In genomic region chr10:60968504-60968903, GRCh38 we compare ENCODE assay signal across 1 cellular context.
TF ChIP-seq lines count a peak whose summit lies in the region.

No MANE protein-coding gene starts in this region.

TF ChIP-seq in K562, 482 proteins besides CTCF, POLR2A, EP300 and RAD21:
- TF ChIP-seq E4F1 (CRISPR knock-in tag; IDR thresholded peaks at IDR 0.05; ENCODE audit: borderline replicate concordance) (no peak), ILK (tag; IDR thresholded peaks at IDR 0.05; ENCODE audit: borderline replicate concordance, low read depth) (no peak), ZNF174 (CRISPR knock-in tag; IDR thresholded peaks at IDR 0.05) (no peak), CGGBP1 (CRISPR knock-in tag; IDR thresholded peaks at IDR 0.05) (no peak), ZNF121 (CRISPR knock-in tag; conservative IDR thresholded peaks at IDR 0.05) (no peak), NONO (IDR thresholded peaks at IDR 0.05; ENCODE audit: low read depth in 2 of 2, low read length in 1 of 2) (no peak), HOXB6 (CRISPR knock-in tag; IDR thresholded peaks at IDR 0.05; ENCODE audit: borderline replicate concordance) (no peak), POLR2H (tag; IDR thresholded peaks at IDR 0.05; ENCODE audit: low read depth) (no peak), THAP12 (CRISPR knock-in tag; IDR thresholded peaks at IDR 0.05) (no peak), HDAC2 (IDR thresholded peaks at IDR 0.05) (no peak), ZNF398 (CRISPR knock-in tag; IDR thresholded peaks at IDR 0.05) (no peak), KLF13 (tag; IDR thresholded peaks at IDR 0.05; ENCODE audit: borderline replicate concordance, low read depth) (no peak), MLLT1 (IDR thresholded peaks at IDR 0.05) (no peak), TAF9B (IDR thresholded peaks at IDR 0.05; ENCODE audit: partially characterized antibody) (no peak), RERE (CRISPR knock-in tag; IDR thresholded peaks at IDR 0.05; ENCODE audit: borderline replicate concordance) (no peak)
